Comparison of ENCODE assay signal across 20 cellular contexts in the genomic region with DNA sequence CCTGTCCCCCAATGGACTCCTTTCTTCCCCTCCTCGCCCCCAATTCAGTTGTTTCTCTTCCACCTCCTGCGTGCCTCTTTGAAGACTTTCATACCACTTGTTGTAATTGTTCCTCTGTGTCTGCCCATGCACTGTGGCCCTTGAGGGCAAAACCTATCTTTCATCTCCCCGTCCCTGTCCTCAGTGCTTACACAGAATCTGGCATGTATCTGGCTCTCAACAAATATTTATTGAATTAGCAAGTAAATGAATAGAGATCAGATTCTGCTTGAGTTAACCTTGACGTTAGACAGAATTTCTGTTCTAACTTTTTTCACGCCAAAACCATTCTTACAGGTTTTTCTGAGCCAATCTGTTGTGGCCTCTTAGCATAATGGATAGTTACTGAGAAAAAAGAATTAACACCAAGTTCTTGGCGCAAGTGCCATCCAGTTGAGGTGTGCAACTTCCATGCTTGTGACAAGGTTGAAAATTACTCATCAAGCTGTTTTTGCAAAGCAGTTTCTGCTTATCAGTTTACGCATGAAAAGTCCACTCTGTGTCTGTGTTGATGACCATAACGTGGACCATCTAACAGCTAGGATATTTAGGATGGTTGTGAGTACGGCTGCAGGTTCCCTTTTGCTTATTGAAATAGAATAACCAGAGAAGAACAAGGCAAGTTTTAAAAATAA.
DNase-seq lines count a peak whose midpoint lies in the region; ATAC-seq and TF ChIP-seq lines count a peak whose summit lies in the region.
"Had no signal": no experiment of that assay in that cellular context is flagged by ENCODE, and none has a peak within 500 bp of the region (broad histone marks: within the 10 kb centered on the region; RNA-seq: fewer than 3 reads in every experiment).

No MANE protein-coding gene starts in this region.

- H3K4me3 Mint-ChIP-seq in activated CD8-positive, alpha-beta memory T cell treated with anti-CD3 and anti-CD28 coated beads, Interleukin-2, amount 10 ng/mL, durations not matched to agents 7 days and 5 days = no peak overlapping the region
- no peak overlapping the region for H3K4me3 Mint-ChIP-seq in activated T-helper 2 cell treated with anti-CD3 and anti-CD28 coated beads, Interferon-gamma antibody, Interleukin-2, Interleukin-4, amounts not matched to agents 10 μg/mL and 5 μg/mL and 100 μg/mL, durations not matched to agents 14 hours and 24 hours and 36 hours (ENCODE audit: low read depth)
- peak overlapping the region in 2 of 10 donors; percentile 18 to 26 for H3K4me3 Mint-ChIP-seq in naive thymus-derived CD4-positive, alpha-beta T cell

- peaks cover 61% of the 10 kb centered on the region for H3K4me1 Mint-ChIP-seq in activated CD8-positive, alpha-beta memory T cell treated with anti-CD3 and anti-CD28 coated beads, Interleukin-2, amount 10 ng/mL, durations not matched to agents 7 days and 5 days
- peaks cover 66% of the 10 kb centered on the region for H3K4me1 Mint-ChIP-seq in activated T-helper 2 cell treated with anti-CD3 and anti-CD28 coated beads, Interferon-gamma antibody, Interleukin-2, Interleukin-4, amounts not matched to agents 10 μg/mL and 5 μg/mL and 100 μg/mL, durations not matched to agents 14 hours and 24 hours and 36 hours (ENCODE audit: low read depth)
- H3K4me1 Mint-ChIP-seq in naive thymus-derived CD4-positive, alpha-beta T cell = peaks cover 21 to 81% (median 68%) of the 10 kb centered on the region in 7 donors

- H3K27me3 Mint-ChIP-seq in activated CD8-positive, alpha-beta memory T cell treated with anti-CD3 and anti-CD28 coated beads, Interleukin-2, amount 10 ng/mL, durations not matched to agents 7 days and 5 days = no peaks in the 10 kb centered on the region
- H3K27me3 Mint-ChIP-seq in activated T-helper 2 cell treated with anti-CD3 and anti-CD28 coated beads, Interferon-gamma antibody, Interleukin-2, Interleukin-4, amounts not matched to agents 10 μg/mL and 5 μg/mL and 100 μg/mL, durations not matched to agents 14 hours and 24 hours and 36 hours (ENCODE audit: low read depth) = no peaks in the 10 kb centered on the region
- H3K27me3 Mint-ChIP-seq in naive thymus-derived CD4-positive, alpha-beta T cell = no peaks in the 10 kb centered on the region

- no peak overlapping the region for H3K4me3 ChIP-seq in LNCaP clone FGC (ENCODE audit: low read depth, low read length)
- no peak overlapping the region for H3K4me3 ChIP-seq in naive thymus-derived CD4-positive, alpha-beta T cell (ENCODE audit: low read length)
- H3K4me3 ChIP-seq: gastroesophageal sphincter, sigmoid colon, thyroid gland had no signal

- POLR2A ChIA-PET in naive thymus-derived CD4-positive, alpha-beta T cell (lab: Charles Lee) = interaction anchor here (0.7 kb wide), 1 partner anchor 51 kb away, joined by 3 read pairs; no protein-coding TSS in a partner anchor

- no peaks in the 10 kb centered on the region for H3K27me3 ChIP-seq in naive thymus-derived CD4-positive, alpha-beta T cell (ENCODE audit: control insufficient read depth in 2 of 2, insufficient read depth in 2 of 2, low read length in 2 of 2)
- H3K27me3 ChIP-seq: gastroesophageal sphincter, sigmoid colon, thyroid gland had no signal

- ATAC-seq in activated CD8-positive, alpha-beta memory T cell treated with anti-CD3 and anti-CD28 coated beads, Interleukin-2, amount 10 ng/mL, durations not matched to agents 7 days and 5 days = peak; percentile 46
- ATAC-seq in naive thymus-derived CD4-positive, alpha-beta T cell = no peak
- ATAC-seq in GM21367 (IDR thresholded peaks at IDR 0.05; ENCODE audit: unreplicated experiment) = no peak
- ATAC-seq: gastroesophageal sphincter had no signal

- TF ChIP-seq CTCF in LNCaP clone FGC (IDR thresholded peaks at IDR 0.05; ENCODE audit: control insufficient read depth, extremely low read depth, insufficient read depth) = no peak

- no peak for DNase-seq in activated CD8-positive, alpha-beta memory T cell treated with anti-CD3 and anti-CD28 coated beads, Interleukin-2, amount 10 ng/mL, durations not matched to agents 7 days and 5 days
- no peak for DNase-seq in activated CD8-positive, alpha-beta memory T cell treated with anti-CD3 and anti-CD28 coated beads, Interleukin-2, amount 50 U/mL, for 4 hours
- DNase-seq in LNCaP clone FGC (ENCODE audit: low read depth) (peak; percentile 33), EL (no peak), cerebellar cortex (ENCODE audit: low spot score) (no peak)
- DNase-seq in activated T-helper 2 cell treated with anti-CD3 and anti-CD28 coated beads, Interferon-gamma antibody, Interleukin-2, Interleukin-4, amounts not matched to agents 10 μg/mL and 5 μg/mL and 100 μg/mL, durations not matched to agents 14 hours and 24 hours and 36 hours (ENCODE audit: low spot score) = no peak
- no peak for DNase-seq in naive thymus-derived CD4-positive, alpha-beta T cell
- DNase-seq: activated T-cell treated with anti-CD3 and anti-CD28 coated beads, Interleukin-2, amount 50 U/mL, for 48 hours; amygdala; C1 segment of cervical spinal cord; mammary epithelial cell; NCI-H1105; NCI-H2081 treated with DMSO at 0.1 percent for 48 hours; NCI-H510A; RPMI8226; sigmoid colon; thyroid gland had no signal

- peak overlapping the region; percentile 56 for H3K27ac Mint-ChIP-seq in activated CD8-positive, alpha-beta memory T cell treated with anti-CD3 and anti-CD28 coated beads, Interleukin-2, amount 10 ng/mL, durations not matched to agents 7 days and 5 days
- H3K27ac Mint-ChIP-seq in activated T-helper 2 cell treated with anti-CD3 and anti-CD28 coated beads, Interferon-gamma antibody, Interleukin-2, Interleukin-4, amounts not matched to agents 10 μg/mL and 5 μg/mL and 100 μg/mL, durations not matched to agents 14 hours and 24 hours and 36 hours = peak overlapping the region; percentile 90
- peak overlapping the region in 7 of 9 donors; percentile 0 to 78 (median 38) for H3K27ac Mint-ChIP-seq in naive thymus-derived CD4-positive, alpha-beta T cell

- H3K4me1 ChIP-seq in naive thymus-derived CD4-positive, alpha-beta T cell (ENCODE audit: control insufficient read depth in 2 of 2, insufficient read depth in 2 of 2, low read length in 2 of 2) = no peaks in the 10 kb centered on the region
- H3K4me1 ChIP-seq: parathyroid adenoma, thyroid gland had no signal

- no peak overlapping the region for H3K27ac ChIP-seq in naive thymus-derived CD4-positive, alpha-beta T cell (ENCODE audit: low read depth, low read length)
- H3K27ac ChIP-seq: parathyroid adenoma, thyroid gland had no signal

- peaks cover 0 to 14% (median 0%) of the 10 kb centered on the region in 3 experiments for H3K36me3 ChIP-seq in naive thymus-derived CD4-positive, alpha-beta T cell (ENCODE audit: control insufficient read depth in 2 of 3, insufficient read depth in 3 of 3, low read length in 3 of 3)
- H3K36me3 ChIP-seq: gastroesophageal sphincter, sigmoid colon, thyroid gland had no signal

- CTCF ChIA-PET in activated CD8-positive, alpha-beta memory T cell treated with anti-CD3 and anti-CD28 coated beads, Interleukin-2, amount 10 ng/mL, durations not matched to agents 7 days and 5 days (lab: Charles Lee) = no interaction called here
- CTCF ChIA-PET in naive thymus-derived CD4-positive, alpha-beta T cell (lab: Charles Lee) = interaction anchor here (0.9 kb wide), 1 partner anchor 10 kb away, joined by 3 read pairs; no protein-coding TSS in a partner anchor

- H3K9me3 Mint-ChIP-seq in activated CD8-positive, alpha-beta memory T cell treated with anti-CD3 and anti-CD28 coated beads, Interleukin-2, amount 10 ng/mL, durations not matched to agents 7 days and 5 days (ENCODE audit: low read depth) = peaks cover 2% of the 10 kb centered on the region
- no peaks in the 10 kb centered on the region for H3K9me3 Mint-ChIP-seq in activated T-helper 2 cell treated with anti-CD3 and anti-CD28 coated beads, Interferon-gamma antibody, Interleukin-2, Interleukin-4, amounts not matched to agents 10 μg/mL and 5 μg/mL and 100 μg/mL, durations not matched to agents 14 hours and 24 hours and 36 hours
- peaks cover 0 to 1% (median 0%) of the 10 kb centered on the region in 11 donors for H3K9me3 Mint-ChIP-seq in naive thymus-derived CD4-positive, alpha-beta T cell

- intact Hi-C loops in activated T-helper 2 cell treated with anti-CD3 and anti-CD28 coated beads, Interferon-gamma antibody, Interleukin-2, Interleukin-4, amounts not matched to agents 10 μg/mL and 5 μg/mL and 100 μg/mL, durations not matched to agents 14 hours and 24 hours and 36 hours (cut with micrococcal nuclease) = loop anchor here (1.0 to 2.0 kb wide), 2 partner anchors 8 to 27 kb away; no protein-coding TSS in a partner anchor
- intact Hi-C loops in naive thymus-derived CD4-positive, alpha-beta T cell (cut with micrococcal nuclease) = no loop called here

- H3K36me3 Mint-ChIP-seq in activated CD8-positive, alpha-beta memory T cell treated with anti-CD3 and anti-CD28 coated beads, Interleukin-2, amount 10 ng/mL, durations not matched to agents 7 days and 5 days = peaks cover 25% of the 10 kb centered on the region
- H3K36me3 Mint-ChIP-seq in activated T-helper 2 cell treated with anti-CD3 and anti-CD28 coated beads, Interferon-gamma antibody, Interleukin-2, Interleukin-4, amounts not matched to agents 10 μg/mL and 5 μg/mL and 100 μg/mL, durations not matched to agents 14 hours and 24 hours and 36 hours (ENCODE audit: low read depth) = peaks cover 69% of the 10 kb centered on the region
- H3K36me3 Mint-ChIP-seq in naive thymus-derived CD4-positive, alpha-beta T cell = peaks cover 3 to 52% (median 31%) of the 10 kb centered on the region in 5 donors

- H3K9me3 ChIP-seq in naive thymus-derived CD4-positive, alpha-beta T cell (ENCODE audit: control insufficient read depth in 2 of 3, low read length in 3 of 3) = no peaks in the 10 kb centered on the region
- H3K9me3 ChIP-seq: gastroesophageal sphincter, sigmoid colon, thyroid gland had no signal

Comparison
In these comparisons a context has a peak if more than half of its experiments do, and no peak if none do; other contexts are left out.
1. H3K27ac Mint-ChIP-seq: peak in every context shown above with its lines; median percentile 90 in activated T-helper 2 cell treated with anti-CD3 and anti-CD28 coated beads, Interferon-gamma antibody, Interleukin-2, Interleukin-4, amounts not matched to agents 10 μg/mL and 5 μg/mL and 100 μg/mL, durations not matched to agents 14 hours and 24 hours and 36 hours; 56 in activated CD8-positive, alpha-beta memory T cell treated with anti-CD3 and anti-CD28 coated beads, Interleukin-2, amount 10 ng/mL, durations not matched to agents 7 days and 5 days; 38 in naive thymus-derived CD4-positive, alpha-beta T cell.